16 cellular contexts compared by ENCODE assay signal in the genomic region with DNA sequence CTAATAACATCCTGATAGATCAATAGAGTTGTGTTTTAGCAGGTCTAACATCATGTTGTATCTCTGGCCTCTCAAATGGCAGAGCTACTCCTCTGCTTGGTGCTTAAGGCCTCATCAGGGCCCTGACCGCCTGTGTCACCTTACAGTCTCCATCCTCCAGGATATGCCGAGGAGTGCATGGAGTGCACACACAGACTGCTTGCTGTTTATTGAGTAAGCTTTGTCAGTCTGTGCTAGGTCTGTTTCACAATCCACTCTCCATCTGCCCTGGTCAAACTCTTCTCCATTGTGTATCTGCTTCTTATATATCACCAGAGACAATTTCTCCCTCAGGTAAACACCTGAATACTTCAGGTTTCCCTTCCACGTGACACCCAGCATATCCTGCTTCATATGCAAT.
DNase-seq lines count a peak whose midpoint lies in the region; ATAC-seq lines count a peak whose summit lies in the region.
"Had no signal": no experiment of that assay in that cellular context is flagged by ENCODE, and none has a peak within 500 bp of the region (broad histone marks: within the 10 kb centered on the region; RNA-seq: fewer than 3 reads in every experiment).

No MANE protein-coding gene starts in this region.

- H3K4me2 ChIP-seq in trophoblast cell (ENCODE audit: low read length), result no peak overlapping the region

- H2BK120ac ChIP-seq in trophoblast cell (ENCODE audit: insufficient read depth, low read length, poor library complexity), result no peak overlapping the region

- H3K4me3 Mint-ChIP-seq in stimulated activated memory B cell treated with anti-CD40 and anti-IgM and Interleukin-4, amounts not matched to agents 10 μg/mL and 1 μg/mL and 100 μg/mL, for 72 hours, result no peak overlapping the region
- H3K4me3 Mint-ChIP-seq: H9 had no signal

- H2BK12ac ChIP-seq in trophoblast cell (ENCODE audit: low read length), result no peak overlapping the region

- H3K4me3 ChIP-seq in trophoblast cell (ENCODE audit: low read depth, low read length), result no peak overlapping the region

- H3K36me3 Mint-ChIP-seq in stimulated activated memory B cell treated with anti-CD40 and anti-IgM and Interleukin-4, amounts not matched to agents 10 μg/mL and 1 μg/mL and 100 μg/mL, for 72 hours, result no peaks in the 10 kb centered on the region

- ATAC-seq in GM21423 (IDR thresholded peaks at IDR 0.05; ENCODE audit: unreplicated experiment), result peak; percentile 10
- peak; percentile 21 for ATAC-seq in stimulated activated memory B cell treated with anti-CD40 and anti-IgM and Interleukin-4, amounts not matched to agents 10 μg/mL and 1 μg/mL and 100 μg/mL, for 72 hours

- H3K23ac ChIP-seq in trophoblast cell (ENCODE audit: low read length), result no peak overlapping the region

- H2AK5ac ChIP-seq in trophoblast cell (ENCODE audit: low read length), result no peak overlapping the region

- no peaks in the 10 kb centered on the region for H3K4me1 ChIP-seq in trophoblast cell (ENCODE audit: control insufficient read depth in 1 of 2, insufficient read depth in 2 of 2, low read length in 2 of 2)

- no peak overlapping the region for H3K18ac ChIP-seq in trophoblast cell (ENCODE audit: low read length)

- no peak overlapping the region for H4K91ac ChIP-seq in trophoblast cell (ENCODE audit: low read depth, low read length)

- no peak overlapping the region for H2BK5ac ChIP-seq in trophoblast cell (ENCODE audit: low read depth, low read length, poor library complexity)

- DNase-seq in DMS53 (lab: John Stamatoyannopoulos, UW), result peak; percentile 22
- no peak for DNase-seq in DMS53 treated with DMSO at 0.1 percent for 48 hours (lab: John Stamatoyannopoulos, UW; ENCODE audit: unreplicated experiment)
- peak; percentile 24 for DNase-seq in RPMI7951 (ENCODE audit: low read depth)
- DNase-seq in stimulated activated CD4-positive, alpha-beta T cell treated with anti-CD3 and anti-CD28 coated beads, Interleukin-1b, Interleukin-23, amount 100 ng/mL, for 48 hours, result no peak
- no peak for DNase-seq in T-helper 9 cell
- no peak for DNase-seq in trophoblast cell
- DNase-seq: GF-D8, H9, KG1, NCI-H1048, NCI-H2107, OCI-M1 had no signal

- no peaks in the 10 kb centered on the region for H3K27me3 ChIP-seq in trophoblast cell (ENCODE audit: insufficient read depth, low read length)

- peaks cover 12% of the 10 kb centered on the region for H3K4me1 Mint-ChIP-seq in stimulated activated memory B cell treated with anti-CD40 and anti-IgM and Interleukin-4, amounts not matched to agents 10 μg/mL and 1 μg/mL and 100 μg/mL, for 72 hours
- H3K4me1 Mint-ChIP-seq: H9 had no signal

- H3K27ac Mint-ChIP-seq in stimulated activated memory B cell treated with anti-CD40 and anti-IgM and Interleukin-4, amounts not matched to agents 10 μg/mL and 1 μg/mL and 100 μg/mL, for 72 hours, result no peak overlapping the region
- H3K27ac Mint-ChIP-seq: B cell, H9 had no signal

- no peaks in the 10 kb centered on the region for H3K79me1 ChIP-seq in trophoblast cell (ENCODE audit: low read length)

- no peak overlapping the region for H3K27ac ChIP-seq in trophoblast cell (ENCODE audit: low read depth, low read length)
- H3K27ac ChIP-seq: 22Rv1 had no signal

- no peak overlapping the region for H2AFZ ChIP-seq in trophoblast cell (ENCODE audit: insufficient read depth, low read length, poor library complexity)

- H4K8ac ChIP-seq in trophoblast cell (ENCODE audit: low read depth, low read length), result no peak overlapping the region

- H3K14ac ChIP-seq in trophoblast cell (ENCODE audit: low read length), result no peak overlapping the region

- H3K79me2 ChIP-seq in trophoblast cell (ENCODE audit: control insufficient read depth, insufficient read depth, low read length, poor library complexity), result no peaks in the 10 kb centered on the region

- H4K12ac ChIP-seq in trophoblast cell (ENCODE audit: low read depth, low read length), result no peak overlapping the region

- peaks cover 16% of the 10 kb centered on the region for H3K27me3 Mint-ChIP-seq in stimulated activated memory B cell treated with anti-CD40 and anti-IgM and Interleukin-4, amounts not matched to agents 10 μg/mL and 1 μg/mL and 100 μg/mL, for 72 hours

- no peaks in the 10 kb centered on the region for H3K36me3 ChIP-seq in trophoblast cell (ENCODE audit: control insufficient read depth in 1 of 2, insufficient read depth in 2 of 2, low read length in 2 of 2)

- no peak overlapping the region for H3K4ac ChIP-seq in trophoblast cell (ENCODE audit: low read depth, low read length)

- no peak overlapping the region for H3K9ac ChIP-seq in trophoblast cell (ENCODE audit: low read length)

- H3K9me3 Mint-ChIP-seq in stimulated activated memory B cell treated with anti-CD40 and anti-IgM and Interleukin-4, amounts not matched to agents 10 μg/mL and 1 μg/mL and 100 μg/mL, for 72 hours, result peaks cover 7% of the 10 kb centered on the region
- H3K9me3 Mint-ChIP-seq: H9 had no signal

- no CpG with 5 or more reads among the region's 3 CpGs for WGBS in trophoblast cell (ENCODE audit: extremely low coverage, insufficient coverage, insufficient read length)

- no peaks in the 10 kb centered on the region for H3K9me3 ChIP-seq in trophoblast cell (ENCODE audit: insufficient read depth, low read depth, low read length)

Comparison
In these comparisons a context has a peak if more than half of its experiments do, and no peak if none do; other contexts are left out.
1. DNase-seq: peak in DMS53 (single experiment) and RPMI7951 (single experiment); none in DMS53 treated with DMSO at 0.1 percent for 48 hours (single experiment), stimulated activated CD4-positive, alpha-beta T cell treated with anti-CD3 and anti-CD28 coated beads, Interleukin-1b, Interleukin-23, amount 100 ng/mL, for 48 hours (single experiment), T-helper 9 cell (single experiment) and trophoblast cell (0 of 2).